Comparison of ENCODE assay signal across 8 cellular contexts in genomic region chr12:12266873-12267634, GRCh38. TPM values are rescaled to one million over a fixed set of nuclear protein-coding genes. Genes with fewer than 3 reads are reported as not detected.
A peak's percentile ranks its signal among the peaks of the same experiment; 100 is the strongest.
DNase-seq lines count a peak whose midpoint lies in the region; ATAC-seq and TF ChIP-seq lines count a peak whose summit lies in the region.

TSS of gene LRP6 (minus strand) at chr12:12267044. CDS start at chr12:12266735, 309 bp downstream.

- ATAC-seq in GM18505 (IDR thresholded peaks at IDR 0.05; ENCODE audit: unreplicated experiment) (peak; percentile 92), HG02973 (IDR thresholded peaks at IDR 0.05; ENCODE audit: unreplicated experiment) (peak; percentile 86), GM18867 (IDR thresholded peaks at IDR 0.05; ENCODE audit: unreplicated experiment) (no peak)

- H3K4me1 ChIP-seq in iPS DF 6.9 (ENCODE audit: control insufficient read depth, insufficient read depth, low read length) = no peaks in the 10 kb centered on the region
- H3K4me1 ChIP-seq in sigmoid colon = peaks cover 0 to 24% (median 13%) of the 10 kb centered on the region in 4 donors

- peaks cover 51% of the 10 kb centered on the region for H3K4me1 Mint-ChIP-seq in brain

- H3K4me3 Mint-ChIP-seq in brain = peak within 1 kb of the TSS; percentile 89 to 95 (median 92)

- H3K27ac ChIP-seq in iPS DF 6.9 (ENCODE audit: low read length) (no peak within 1 kb of the TSS), sigmoid colon (peak within 1 kb of the TSS; percentile 95 to 99 (median 97))

- TF ChIP-seq CTCF in brain (conservative IDR thresholded peaks at IDR 0.05) (no peak), sigmoid colon (IDR thresholded peaks at IDR 0.05) (no peak)

- H3K36me3 Mint-ChIP-seq in brain = peaks cover 18% of the 10 kb centered on the region

- WGBS in iPS DF 6.9 (ENCODE audit: insufficient coverage, insufficient read length) = no CpG with 5 or more reads among the region's 90 CpGs
- WGBS in sigmoid colon, 2 donors = 0 to 1% methylated on average over 90 of the region's 90 CpGs

- no peaks in the 10 kb centered on the region for H3K27me3 ChIP-seq in iPS DF 6.9 (ENCODE audit: control insufficient read depth, insufficient read depth, low read length)
- H3K27me3 ChIP-seq in sigmoid colon = no peaks in the 10 kb centered on the region

- H3K36me3 ChIP-seq in iPS DF 6.9 (ENCODE audit: control insufficient read depth, insufficient read depth, low read length) = no peaks in the 10 kb centered on the region
- no peaks in the 10 kb centered on the region for H3K36me3 ChIP-seq in sigmoid colon

- TF ChIP-seq POLR2A in GM18505 (IDR thresholded peaks at IDR 0.05; ENCODE audit: borderline replicate concordance, extremely low read depth, insufficient read depth, insufficient read length) = peak; percentile 74
- TF ChIP-seq POLR2A in sigmoid colon (IDR thresholded peaks at IDR 0.05) = peak; percentile 28 to 48

- peak; percentile 91 for DNase-seq in NCI-H2029 (lab: John Stamatoyannopoulos, UW)
- DNase-seq in UCSD-AML1 (lab: John Stamatoyannopoulos, UW; ENCODE audit: unreplicated experiment) = peak; percentile 87
- DNase-seq in iPS DF 6.9 (ENCODE audit: low read depth, low spot score) = peak; percentile 80
- peak; percentile 95 for DNase-seq in sigmoid colon

- intact Hi-C loops in sigmoid colon (cut with DNase I) = loop anchor here (5.0 to 10.0 kb wide), 4 partner anchors 65 to 222 kb away; no protein-coding TSS in a partner anchor

- H3K4me3 ChIP-seq in iPS DF 6.9 (ENCODE audit: low read length) (peak within 1 kb of the TSS; percentile 82), sigmoid colon (peak within 1 kb of the TSS; percentile 63 to 81 (median 72))

- H3K27ac Mint-ChIP-seq in brain = peak within 1 kb of the TSS; percentile 95 to 100 (median 99)

- peak in 1 of 4 donors; percentile 49 for TF ChIP-seq EP300 in sigmoid colon (IDR thresholded peaks at IDR 0.05)

- H3K9me3 ChIP-seq in iPS DF 6.9 (ENCODE audit: control insufficient read depth, insufficient read depth, low read length) = no peaks in the 10 kb centered on the region
- no peaks in the 10 kb centered on the region for H3K9me3 ChIP-seq in sigmoid colon

- peaks cover 14% of the 10 kb centered on the region for H3K27me3 Mint-ChIP-seq in brain

- peaks cover 0 to 9% (median 0%) of the 10 kb centered on the region in 5 experiments for H3K9me3 Mint-ChIP-seq in brain

RNA-seq across cellular contexts. Expression of gene LRP6, which starts in this region (rescaled TPM):
- polyA plus RNA-seq in brain (ENCODE audit: insufficient read depth, low read depth, low replicate concordance) (6.2 TPM), sigmoid colon (1 to 10 TPM; 1.8 to 7.2 (median 4.8) TPM)
- total RNA-seq in sigmoid colon = 10 to 100 TPM; 36.0 to 55.1 (median 41.6) TPM
